19 cellular contexts compared by ENCODE assay signal in the genomic region with DNA sequence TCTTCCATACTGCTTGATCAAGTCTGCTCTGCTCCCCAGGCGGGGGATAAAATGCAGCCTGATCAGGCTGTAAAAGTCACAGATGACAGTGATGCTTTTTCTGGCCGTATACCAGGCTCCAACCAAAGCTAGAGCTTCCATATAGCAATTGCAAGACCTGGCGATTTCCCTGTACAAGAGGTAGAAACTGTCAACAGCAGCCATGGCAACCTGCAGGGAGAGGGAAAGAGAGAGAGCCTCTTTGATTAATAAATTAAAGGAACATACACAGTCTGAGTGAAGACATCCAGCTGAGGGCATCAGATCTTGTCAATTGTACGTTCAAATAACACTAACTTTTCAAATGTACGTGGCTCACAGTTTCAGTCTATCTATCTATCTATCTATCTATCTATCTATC. TPM values are rescaled to one million over a fixed set of nuclear protein-coding genes. Genes with fewer than 3 reads are reported as not detected.
DNase-seq lines count a peak whose midpoint lies in the region; ATAC-seq and TF ChIP-seq lines count a peak whose summit lies in the region.
"Had no signal": no experiment of that assay in that cellular context is flagged by ENCODE, and none has a peak within 500 bp of the region (broad histone marks: within the 10 kb centered on the region; RNA-seq: fewer than 3 reads in every experiment).

No MANE protein-coding gene starts in this region.

- intact Hi-C loops in left lung (cut with DNase I), result no loop called here

- no peaks in the 10 kb centered on the region for H3K9me3 ChIP-seq in neural progenitor cell (ENCODE audit: low read depth)
- no peaks in the 10 kb centered on the region for H3K9me3 ChIP-seq in left lung
- H3K9me3 ChIP-seq: Caco-2 had no signal

- H3K9ac ChIP-seq in neural progenitor cell, result no peak overlapping the region

- TF ChIP-seq CTCF in VCaP (conservative IDR thresholded peaks at IDR 0.05) (no peak), brain (conservative IDR thresholded peaks at IDR 0.05) (no peak), glutamatergic neuron (IDR thresholded peaks at IDR 0.05; ENCODE audit: partially characterized antibody, unreplicated experiment) (no peak), neural progenitor cell (IDR thresholded peaks at IDR 0.05) (no peak), left lung (IDR thresholded peaks at IDR 0.05) (no peak)

- H3K36me3 Mint-ChIP-seq in brain (peaks cover 57% of the 10 kb centered on the region), glutamatergic neuron (ENCODE audit: unreplicated experiment) (no peaks in the 10 kb centered on the region), neural progenitor cell (peaks cover 24% of the 10 kb centered on the region)

- no peaks in the 10 kb centered on the region for H3K27me3 Mint-ChIP-seq in brain
- peaks cover 2% of the 10 kb centered on the region for H3K27me3 Mint-ChIP-seq in glutamatergic neuron (ENCODE audit: unreplicated experiment)
- H3K27me3 Mint-ChIP-seq in neural progenitor cell (ENCODE audit: insufficient read depth, low read depth), result no peaks in the 10 kb centered on the region
- H3K27me3 Mint-ChIP-seq: CD4-positive, CD25-positive, alpha-beta regulatory T cell had no signal

- H3F3A ChIP-seq in neural progenitor cell (ENCODE audit: low read depth), result no peaks in the 10 kb centered on the region

- H3K4me1 Mint-ChIP-seq in brain, result peaks cover 14% of the 10 kb centered on the region
- peaks cover 13% of the 10 kb centered on the region for H3K4me1 Mint-ChIP-seq in glutamatergic neuron (ENCODE audit: low read depth, unreplicated experiment)
- peaks cover 28% of the 10 kb centered on the region for H3K4me1 Mint-ChIP-seq in neural progenitor cell

- DNase-seq in glutamatergic neuron (no peak), neural progenitor cell (ENCODE audit: low spot score) (no peak), left lung (no peak)
- DNase-seq: Caco-2; CD4-positive, CD25-positive, alpha-beta regulatory T cell; CD8-positive, alpha-beta T cell; DMS153; DND-41; H9 had no signal

- no peaks in the 10 kb centered on the region for H3K27me3 ChIP-seq in neural progenitor cell
- no peaks in the 10 kb centered on the region for H3K27me3 ChIP-seq in left lung

- no peak overlapping the region for H2AFZ ChIP-seq in neural progenitor cell (replicated peaks)
- H2AFZ ChIP-seq: GM23338 had no signal

- no peak overlapping the region for H3K4me2 ChIP-seq in neural progenitor cell
- H3K4me2 ChIP-seq: GM23338 had no signal

- H3K79me2 ChIP-seq in neural progenitor cell (ENCODE audit: low read depth), result peaks cover 44% of the 10 kb centered on the region

- H3K27ac Mint-ChIP-seq in brain (peak overlapping the region in 3 of 5 experiments; percentile 43 to 82 (median 59)), glutamatergic neuron (ENCODE audit: unreplicated experiment) (peak overlapping the region; percentile 12), neural progenitor cell (peak overlapping the region; percentile 29)
- H3K27ac Mint-ChIP-seq: GM23338 had no signal

- H3K4me3 ChIP-seq in neural progenitor cell (no peak overlapping the region), left lung (no peak overlapping the region)
- H3K4me3 ChIP-seq: GM23338 had no signal

- H3K4me1 ChIP-seq in neural progenitor cell (peaks cover 17% of the 10 kb centered on the region), left lung (no peaks in the 10 kb centered on the region)
- H3K4me1 ChIP-seq: Caco-2 had no signal

- H4K20me1 ChIP-seq in neural progenitor cell (ENCODE audit: low read depth), result peaks cover 47% of the 10 kb centered on the region

- ATAC-seq in left lung (no peak), GM18907 (IDR thresholded peaks at IDR 0.05; ENCODE audit: unreplicated experiment) (no peak)
- ATAC-seq: CD8-positive, alpha-beta T cell; GM23338; HCT116 had no signal

- H3K4me3 Mint-ChIP-seq in brain (no peak overlapping the region), glutamatergic neuron (ENCODE audit: unreplicated experiment) (no peak overlapping the region), neural progenitor cell (no peak overlapping the region)
- H3K4me3 Mint-ChIP-seq: CD4-positive, CD25-positive, alpha-beta regulatory T cell; CD8-positive, alpha-beta T cell; GM23338; H9 had no signal

- H3K27ac ChIP-seq in VCaP, result peak overlapping the region; percentile 24; the same call in 1 of the 2 replicates
- H3K27ac ChIP-seq in neural progenitor cell, result no peak overlapping the region
- no peak overlapping the region for H3K27ac ChIP-seq in left lung
- H3K27ac ChIP-seq: C4-2B had no signal

- H3K36me3 ChIP-seq in neural progenitor cell (no peaks in the 10 kb centered on the region), left lung (peaks cover 3 to 32% of the 10 kb centered on the region in 2 donors)

- no peaks in the 10 kb centered on the region for H3K9me3 Mint-ChIP-seq in brain
- H3K9me3 Mint-ChIP-seq in glutamatergic neuron (ENCODE audit: unreplicated experiment), result peaks cover under 1% of the 10 kb centered on the region
- H3K9me3 Mint-ChIP-seq in neural progenitor cell, result no peaks in the 10 kb centered on the region
- H3K9me3 Mint-ChIP-seq: CD4-positive, CD25-positive, alpha-beta regulatory T cell; CD8-positive, alpha-beta T cell; GM23338; H9 had no signal

RNA-seq across cellular contexts. Expression of a gene that starts 13.9 kb away (rescaled TPM):
- 30.0 TPM for polyA plus RNA-seq in brain (ENCODE audit: insufficient read depth, low read depth, low replicate concordance)
- total RNA-seq in glutamatergic neuron (ENCODE audit: unreplicated experiment) (81.7 TPM), neural progenitor cell (ENCODE audit: low replicate concordance) (71.8 and 101 TPM in 2 replicates), left lung (10 to 100 TPM; 26.0 to 27.8 TPM)

RNA-seq across cellular contexts. Expression of a gene that starts 14.0 kb away (rescaled TPM):
- 0.53 TPM for polyA plus RNA-seq in brain (ENCODE audit: insufficient read depth, low read depth, low replicate concordance)
- 0.56 TPM for total RNA-seq in glutamatergic neuron (ENCODE audit: unreplicated experiment)
- total RNA-seq in neural progenitor cell (ENCODE audit: low replicate concordance), result 0.11 and 0.12 TPM in 2 replicates
- total RNA-seq in left lung, result 10 to 100 TPM in 1 of 2 donors, under 1 TPM in 1; 0.85 to 10.3 TPM
- total RNA-seq: A673; CD8-positive, alpha-beta T cell; H9 had no signal
- polyA plus RNA-seq: BJ had no signal

RNA-seq across cellular contexts. Expression of a gene that starts 14.4 kb away (rescaled TPM):
- 71.6 TPM for polyA plus RNA-seq in brain (ENCODE audit: insufficient read depth, low read depth, low replicate concordance)
- total RNA-seq in glutamatergic neuron (ENCODE audit: unreplicated experiment) (105 TPM), neural progenitor cell (ENCODE audit: low replicate concordance) (52.3 and 54.4 TPM in 2 replicates), left lung (100 to 1,000 TPM in 1 of 2 donors, 10 to 100 TPM in 1; 86.4 to 102 TPM)

RNA-seq across cellular contexts. Expression of a gene that starts 55.7 kb away (rescaled TPM):
- polyA plus RNA-seq in brain (ENCODE audit: insufficient read depth, low read depth, low replicate concordance), result 18.5 TPM
- 74.7 TPM for total RNA-seq in glutamatergic neuron (ENCODE audit: unreplicated experiment)
- total RNA-seq in neural progenitor cell (ENCODE audit: low replicate concordance), result 23.3 and 70.3 TPM in 2 replicates
- 10 to 100 TPM; 49.2 to 50.0 TPM for total RNA-seq in left lung

RNA-seq across cellular contexts. Expression of a gene that starts 59.8 kb away (rescaled TPM):
- polyA plus RNA-seq in brain (ENCODE audit: insufficient read depth, low read depth, low replicate concordance), result 0.54 TPM
- not detected for total RNA-seq in glutamatergic neuron (ENCODE audit: unreplicated experiment)
- not detected in 2 replicates for total RNA-seq in neural progenitor cell (ENCODE audit: low replicate concordance)
- total RNA-seq in left lung, result under 1 TPM; 0.09 to 0.24 TPM
- total RNA-seq: A172; A673; Caco-2; CD4-positive, CD25-positive, alpha-beta regulatory T cell; CD8-positive, alpha-beta T cell; H4 had no signal
- polyA plus RNA-seq: BJ had no signal
